ENCODE assay signal across 8 cellular contexts in genomic region chr3:194671511-194671899, GRCh38. TPM values are rescaled to one million over a fixed set of nuclear protein-coding genes. Genes with fewer than 3 reads are reported as not detected.
DNase-seq lines count a peak whose midpoint lies in the region; ATAC-seq, FAIRE-seq and TF ChIP-seq lines count a peak whose summit lies in the region.

No MANE protein-coding gene starts in this region.

- FAIRE-seq in keratinocyte (lab: Jason Lieb, UNC), result no peak

- no peak for ATAC-seq in Right ventricle myocardium superior (ENCODE audit: poor library complexity)
- peak; percentile 14 for ATAC-seq in HG02870 (IDR thresholded peaks at IDR 0.05; ENCODE audit: unreplicated experiment)

- peak overlapping the region; percentile 98 for H3K27ac ChIP-seq in cardiac muscle cell
- H3K27ac ChIP-seq in brain microvascular endothelial cell, result peak overlapping the region; percentile 98
- peak overlapping the region; percentile 99 for H3K27ac ChIP-seq in keratinocyte (ENCODE audit: control insufficient read depth, insufficient read depth, low read length)

- H3K4me1 ChIP-seq in cardiac muscle cell (ENCODE audit: low read depth), result peaks cover 7% of the 10 kb centered on the region
- H3K4me1 ChIP-seq in keratinocyte (ENCODE audit: control insufficient read depth, extremely low read depth, insufficient read depth, low read length), result peaks cover 7% of the 10 kb centered on the region

- peak overlapping the region; percentile 85 for H3K4me3 ChIP-seq in cardiac muscle cell
- peak overlapping the region; percentile 99 for H3K4me3 ChIP-seq in brain microvascular endothelial cell (ENCODE audit: low read depth, low read length)
- peak overlapping the region; percentile 75 to 97 (median 97) for H3K4me3 ChIP-seq in keratinocyte (ENCODE audit: control insufficient read depth in 2 of 3, extremely low read depth in 1 of 3, insufficient read depth in 2 of 3, low read depth in 1 of 3, low read length in 3 of 3)

- H3K9me3 ChIP-seq in cardiac muscle cell (ENCODE audit: low read depth), result no peaks in the 10 kb centered on the region
- no peaks in the 10 kb centered on the region for H3K9me3 ChIP-seq in keratinocyte (ENCODE audit: control insufficient read depth, low read depth, low read length)

- DNase-seq in cardiac muscle cell (ENCODE audit: low read depth in 1 of 2, low spot score in 1 of 2) (peak; percentile 41 to 42), Right ventricle myocardium superior (no peak), NCI-H82 (lab: John Stamatoyannopoulos, UW) (peak; percentile 63), brain microvascular endothelial cell (peak; percentile 40), keratinocyte (ENCODE audit: low read depth, low spot score) (no peak), superior temporal gyrus (ENCODE audit: extremely low spot score) (peak; percentile 53)
- no peak for DNase-seq in stimulated activated CD4-positive, alpha-beta T cell treated with anti-CD3 and anti-CD28 coated beads, Interleukin-4, amount 100 ng/mL, for 4 hours

- in situ Hi-C loops in brain microvascular endothelial cell (cut with HindIII; ENCODE audit: low pct_ligation_motif_present, low sequenced_read_pairs), result loop anchor here (25.0 kb wide), 1 partner anchor 441 kb away; no protein-coding TSS in a partner anchor

- peak overlapping the region; percentile 95 for H3K9ac ChIP-seq in keratinocyte (ENCODE audit: control insufficient read depth, extremely low read depth, insufficient read depth, low read length)

- H3K27me3 ChIP-seq in cardiac muscle cell (peaks cover 9% of the 10 kb centered on the region), brain microvascular endothelial cell (replicated peaks) (no peaks in the 10 kb centered on the region), keratinocyte (ENCODE audit: control insufficient read depth, extremely low read depth, insufficient read depth, low read length) (peaks cover 9% of the 10 kb centered on the region)

- H3K36me3 ChIP-seq in cardiac muscle cell, result peaks cover 4% of the 10 kb centered on the region
- peaks cover 3% of the 10 kb centered on the region for H3K36me3 ChIP-seq in brain microvascular endothelial cell (replicated peaks)
- H3K36me3 ChIP-seq in keratinocyte (ENCODE audit: control insufficient read depth in 2 of 2, extremely low read depth in 1 of 2, insufficient read depth in 2 of 2, low read length in 2 of 2), result peaks cover 0 to 1% of the 10 kb centered on the region in 2 experiments

- dilution Hi-C loops in keratinocyte (cut with MboI; ENCODE audit: extremely low pct_ligation_motif_present, low sequenced_read_pairs), result no loop called here

- peaks cover 2% of the 10 kb centered on the region for H3K9me1 ChIP-seq in keratinocyte (ENCODE audit: control insufficient read depth, extremely low read depth, insufficient read depth, low read length)

- peaks cover 44% of the 10 kb centered on the region for H3K79me2 ChIP-seq in keratinocyte (ENCODE audit: control insufficient read depth, insufficient read depth, low read length)

- no peaks in the 10 kb centered on the region for H4K20me1 ChIP-seq in keratinocyte (ENCODE audit: control insufficient read depth, extremely low read depth, insufficient read depth, low read length)

- peak overlapping the region; percentile 82 for H3K4me2 ChIP-seq in keratinocyte (ENCODE audit: control insufficient read depth, extremely low read depth, insufficient read depth, low read depth, low read length)

- intact Hi-C loops in Right ventricle myocardium superior (cut with DNase I), result no loop called here

- H2AFZ ChIP-seq in keratinocyte (ENCODE audit: control insufficient read depth, low read length), result peak overlapping the region; percentile 92

- TF ChIP-seq CTCF in cardiac muscle cell (IDR thresholded peaks at IDR 0.05; ENCODE audit: low read depth, low read length) (peak; percentile 61), brain microvascular endothelial cell (IDR thresholded peaks at IDR 0.05; ENCODE audit: low read depth, low read length, missing control alignments) (peak; percentile 63), keratinocyte (optimal IDR thresholded peaks at IDR 0.05 in 1 of 3, IDR thresholded peaks at IDR 0.05 in 1 of 3, conservative IDR thresholded peaks at IDR 0.05 in 1 of 3; ENCODE audit: extremely low read depth in 1 of 3, insufficient read depth in 2 of 3, low read length in 3 of 3) (peak in 2 of 3 experiments; percentile 40 to 63)

RNA-seq across cellular contexts. Expression of gene LSG1, which starts 0.5 kb away (rescaled TPM):
- total RNA-seq in cardiac muscle cell (15.7 and 22.5 TPM in 2 replicates), Right ventricle myocardium superior (21.0 TPM)
- polyA plus RNA-seq in cardiac muscle cell (20.3 and 31.5 TPM in 2 replicates), keratinocyte (33.3 to 43.0 TPM (median 40.7 TPM) in 3 replicates)
- 54.6 TPM for polyA plus RNA-seq in keratinocyte (2011; ENCODE audit: low read depth)
- 18.1 and 23.9 TPM in 2 replicates for polyA plus RNA-seq in keratinocyte (2011; cell fraction: cytosol; rRNA removed)
- 70.1 and 79.6 TPM in 2 replicates for polyA plus RNA-seq in keratinocyte (2011; cell fraction: nucleus; rRNA removed)
- 16.8 and 25.8 TPM in 2 replicates for polyA plus RNA-seq in keratinocyte (2012; ENCODE audit: low replicate concordance)
- polyA minus RNA-seq in keratinocyte, result 11.2 to 52.5 TPM (median 37.1 TPM) in 3 replicates
- 13.6 TPM for polyA minus RNA-seq in keratinocyte (2011; cell fraction: cytosol; rRNA and poly(A)+ RNA removed)
- polyA minus RNA-seq in keratinocyte (2011; cell fraction: nucleus; rRNA and poly(A)+ RNA removed), result 27.6 and 55.8 TPM in 2 replicates

RNA-seq across cellular contexts. Expression of gene FAM43A, which starts 14.2 kb away (rescaled TPM):
- 11.9 and 18.3 TPM in 2 replicates for total RNA-seq in cardiac muscle cell
- polyA plus RNA-seq in cardiac muscle cell, result 4.9 and 13.7 TPM in 2 replicates
- total RNA-seq in Right ventricle myocardium superior, result 16.6 TPM
- 0.68 to 1.7 TPM (median 1.1 TPM) in 3 replicates for polyA plus RNA-seq in keratinocyte
- polyA plus RNA-seq in keratinocyte (2011; ENCODE audit: low read depth), result 2.7 TPM
- 0.55 and 1.3 TPM in 2 replicates for polyA plus RNA-seq in keratinocyte (2011; cell fraction: cytosol; rRNA removed)
- 5.1 and 7.2 TPM in 2 replicates for polyA plus RNA-seq in keratinocyte (2011; cell fraction: nucleus; rRNA removed)
- polyA plus RNA-seq in keratinocyte (2012; ENCODE audit: low replicate concordance), result 1.0 and 14.5 TPM in 2 replicates
- 0.16 to 0.49 TPM (median 0.46 TPM) in 3 replicates for polyA minus RNA-seq in keratinocyte
- 2.3 TPM for polyA minus RNA-seq in keratinocyte (2011; cell fraction: cytosol; rRNA and poly(A)+ RNA removed)
- polyA minus RNA-seq in keratinocyte (2011; cell fraction: nucleus; rRNA and poly(A)+ RNA removed), result 4.0 and 4.1 TPM in 2 replicates

RNA-seq across cellular contexts. Expression of gene TMEM44, which starts 38.3 kb away (rescaled TPM):
- total RNA-seq in cardiac muscle cell, result 14.1 and 16.2 TPM in 2 replicates
- polyA plus RNA-seq in cardiac muscle cell, result 18.7 and 19.2 TPM in 2 replicates
- 3.6 TPM for total RNA-seq in Right ventricle myocardium superior
- 13.3 to 19.1 TPM (median 16.6 TPM) in 3 replicates for polyA plus RNA-seq in keratinocyte
- 4.4 TPM for polyA plus RNA-seq in keratinocyte (2011; ENCODE audit: low read depth)
- 9.9 and 13.3 TPM in 2 replicates for polyA plus RNA-seq in keratinocyte (2011; cell fraction: cytosol; rRNA removed)
- polyA plus RNA-seq in keratinocyte (2011; cell fraction: nucleus; rRNA removed), result 39.7 and 55.1 TPM in 2 replicates
- 7.3 and 17.4 TPM in 2 replicates for polyA plus RNA-seq in keratinocyte (2012; ENCODE audit: low replicate concordance)
- 14.2 to 17.5 TPM (median 16.5 TPM) in 3 replicates for polyA minus RNA-seq in keratinocyte
- 21.1 TPM for polyA minus RNA-seq in keratinocyte (2011; cell fraction: cytosol; rRNA and poly(A)+ RNA removed)
- 21.3 and 22.2 TPM in 2 replicates for polyA minus RNA-seq in keratinocyte (2011; cell fraction: nucleus; rRNA and poly(A)+ RNA removed)

Comparison
In these comparisons a context has a peak if more than half of its experiments do, and no peak if none do; other contexts are left out.
1. DNase-seq: peak in cardiac muscle cell (2 of 2), NCI-H82 (single experiment), brain microvascular endothelial cell (single experiment) and superior temporal gyrus (single experiment); none in Right ventricle myocardium superior (single experiment), keratinocyte (single experiment) and stimulated activated CD4-positive, alpha-beta T cell treated with anti-CD3 and anti-CD28 coated beads, Interleukin-4, amount 100 ng/mL, for 4 hours (0 of 2).
2. Peak in every context shown above with its lines, with median percentiles within 50 percentile points of each other: H3K27ac ChIP-seq, H3K4me3 ChIP-seq and CTCF ChIP-seq.